ENCODE assay signal across 1 cellular context in the genomic region with DNA sequence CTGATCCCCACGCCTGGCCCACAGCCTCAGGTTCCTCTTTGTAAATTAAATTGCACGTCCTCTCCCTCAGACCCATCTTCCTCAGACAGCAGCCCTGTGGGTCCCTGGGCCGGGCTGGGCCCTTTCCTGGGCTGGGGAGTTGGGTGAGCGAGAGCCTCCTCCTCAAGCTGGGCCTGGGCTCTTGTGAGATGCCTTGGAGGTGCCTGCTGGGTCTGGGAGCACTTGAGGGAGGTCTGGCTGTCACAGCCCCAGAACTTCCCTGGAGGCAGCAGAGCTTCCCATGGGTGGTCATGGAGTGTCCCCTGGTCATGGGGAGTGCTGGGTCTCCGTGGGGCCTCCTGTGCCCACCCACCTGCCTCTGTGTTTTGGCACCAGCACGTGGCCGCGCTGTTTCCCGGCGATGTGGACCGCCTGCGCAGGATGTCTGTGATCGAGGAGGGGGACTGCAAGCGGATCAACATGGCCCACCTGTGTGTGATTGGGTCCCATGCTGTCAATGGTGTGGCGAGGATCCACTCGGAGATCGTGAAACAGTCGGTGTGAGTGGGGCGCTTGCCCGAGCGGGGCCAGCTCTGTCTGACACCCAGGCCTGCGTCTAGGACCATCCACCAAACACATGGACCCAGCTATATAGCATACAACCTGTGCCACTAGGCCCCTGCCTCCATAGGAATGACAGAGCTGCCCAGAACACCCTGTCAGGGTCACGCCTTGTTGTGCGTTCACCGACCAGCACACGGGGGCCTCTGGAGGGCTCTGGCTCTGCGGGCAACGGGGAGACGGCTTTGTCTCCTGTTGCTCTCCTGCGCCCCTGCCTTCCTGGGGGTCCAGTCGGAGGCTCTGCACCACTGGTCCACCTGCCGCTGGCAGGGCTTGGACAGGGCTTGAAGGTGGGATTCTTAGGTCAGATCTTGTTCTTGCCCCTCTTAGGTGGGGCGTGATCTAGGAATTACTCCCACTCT.
TF ChIP-seq lines count a peak whose summit lies in the region.

No MANE protein-coding gene starts in this region.

TF ChIP-seq in WTC11, 78 proteins besides CTCF, POLR2A, EP300 and RAD21 (continued from another document):
- TF ChIP-seq ARID4B (CRISPR knock-in tag; IDR thresholded peaks at IDR 0.05; ENCODE audit: borderline replicate concordance): no peak
